Comparison of ENCODE assay signal across 15 cellular contexts in the genomic region with DNA sequence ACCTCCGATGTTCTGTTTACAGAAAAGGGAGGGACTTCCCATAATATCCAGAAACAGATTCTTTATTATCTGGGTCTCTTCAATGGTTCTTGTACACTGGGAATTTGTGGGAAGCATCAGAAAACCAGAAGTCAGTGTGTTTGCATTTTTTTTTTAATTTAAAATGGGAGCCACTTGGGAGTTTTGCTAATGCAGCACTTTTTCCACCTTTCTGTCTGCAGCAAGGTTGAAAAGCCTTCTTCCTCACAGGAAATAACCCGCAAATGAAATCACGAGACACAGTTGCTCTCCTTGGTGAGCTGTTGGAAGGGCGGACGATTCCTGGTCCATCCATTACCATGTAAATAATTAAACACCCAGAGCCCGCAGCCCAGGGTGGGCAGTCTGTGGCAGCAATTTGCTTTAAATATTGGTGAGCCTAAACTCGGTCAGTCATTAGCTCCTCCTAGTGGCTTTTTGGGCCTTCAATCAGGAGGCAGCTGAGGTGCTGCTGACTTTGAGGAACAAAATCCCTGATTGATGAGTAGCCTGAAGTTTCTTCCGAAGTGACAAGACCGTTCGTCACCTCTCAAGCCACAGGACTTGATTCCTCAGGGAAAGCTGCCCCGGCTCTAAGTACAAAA.
DNase-seq lines count a peak whose midpoint lies in the region; ATAC-seq, FAIRE-seq and TF ChIP-seq lines count a peak whose summit lies in the region.
"Had no signal": no experiment of that assay in that cellular context is flagged by ENCODE, and none has a peak within 500 bp of the region (broad histone marks: within the 10 kb centered on the region; RNA-seq: fewer than 3 reads in every experiment).

No MANE protein-coding gene starts in this region.

- no peak overlapping the region for H3K4me2 ChIP-seq in endothelial cell of umbilical vein (ENCODE audit: insufficient read depth, low read length)

- no peaks in the 10 kb centered on the region for H3K9me3 ChIP-seq in endothelial cell of umbilical vein (replicated peaks; ENCODE audit: control insufficient read depth, insufficient read depth, low read length)
- H3K9me3 ChIP-seq in tibial artery = no peaks in the 10 kb centered on the region
- H3K9me3 ChIP-seq: body of pancreas, right lobe of liver, SJCRH30, thoracic aorta had no signal

- H3K9me1 ChIP-seq in endothelial cell of umbilical vein (replicated peaks; ENCODE audit: control insufficient read depth, extremely low read depth, insufficient read depth, low read length) = no peaks in the 10 kb centered on the region

- no peak overlapping the region for H3K4me3 Mint-ChIP-seq in progenitor cell of endocrine pancreas (ENCODE audit: low read depth)
- H3K4me3 Mint-ChIP-seq: activated T-cell treated with anti-CD3 and anti-CD28 coated beads, Interleukin-2, amount 50 U/mL, for 24 hours had no signal

- H3K27ac ChIP-seq in endothelial cell of umbilical vein (ENCODE audit: insufficient read depth, low read depth, low read length) = no peak overlapping the region
- no peak overlapping the region for H3K27ac ChIP-seq in tibial artery
- H3K27ac ChIP-seq: body of pancreas, right lobe of liver, SJCRH30, thoracic aorta had no signal

- DNase-seq in NB4 (ENCODE audit: low read depth) (no peak), endothelial cell of umbilical vein (ENCODE audit: low read depth, low spot score) (peak; percentile 22), progenitor cell of endocrine pancreas (ENCODE audit: low spot score, unreplicated experiment) (no peak), tibial artery (no peak), LoVo (ENCODE audit: low spot score) (no peak)
- DNase-seq: activated T-cell treated with anti-CD3 and anti-CD28 coated beads, Interleukin-2, amount 50 U/mL, for 24 hours; body of pancreas; DMS79; NCI-H1105; right lobe of liver had no signal

- no peaks in the 10 kb centered on the region for H3K36me3 ChIP-seq in endothelial cell of umbilical vein (ENCODE audit: control insufficient read depth in 2 of 2, extremely low read depth in 1 of 2, insufficient read depth in 2 of 2, low read length in 2 of 2)
- H3K36me3 ChIP-seq in tibial artery = no peaks in the 10 kb centered on the region
- H3K36me3 ChIP-seq: right lobe of liver, SJCRH30, thoracic aorta had no signal

- H3K4me1 Mint-ChIP-seq in progenitor cell of endocrine pancreas (ENCODE audit: low read depth) = peaks cover 15% of the 10 kb centered on the region

- H4K20me1 ChIP-seq in endothelial cell of umbilical vein (replicated peaks; ENCODE audit: control insufficient read depth, extremely low read depth, insufficient read depth, low read length) = no peaks in the 10 kb centered on the region

- peaks cover 14% of the 10 kb centered on the region for H3K27me3 Mint-ChIP-seq in progenitor cell of endocrine pancreas

- H2AFZ ChIP-seq in endothelial cell of umbilical vein (ENCODE audit: low read depth, low read length) = no peak overlapping the region

- CTCF ChIA-PET in endothelial cell of umbilical vein (lab: Charles Lee) = interaction anchor here (1.0 kb wide), 1 partner anchor 10 kb away, joined by 3 read pairs; no protein-coding TSS in a partner anchor

- TF ChIP-seq CTCF in GM12874 (IDR thresholded peaks at IDR 0.05; ENCODE audit: insufficient read depth, low read depth, low read length) (0 out of 2 replicates have a peak, but pooled peaks have one; percentile 15), NB4 (IDR thresholded peaks at IDR 0.05; ENCODE audit: low read depth, low read length) (peak; percentile 1), endothelial cell of umbilical vein (IDR thresholded peaks at IDR 0.05; ENCODE audit: extremely low read depth in 1 of 2, insufficient read depth in 1 of 2, low read depth in 1 of 2, low read length in 2 of 2) (peak; percentile 12 to 42), progenitor cell of endocrine pancreas (IDR thresholded peaks at IDR 0.05; ENCODE audit: unreplicated experiment) (peak; percentile 25), tibial artery (IDR thresholded peaks at IDR 0.05) (no peak)

- no peak for TF ChIP-seq POLR2A in NB4 (IDR thresholded peaks at IDR 0.05; ENCODE audit: extremely low read depth, insufficient read length)
- no peak for TF ChIP-seq POLR2A in endothelial cell of umbilical vein (IDR thresholded peaks at IDR 0.05; ENCODE audit: low read depth, low read length)

- H3K36me3 Mint-ChIP-seq in progenitor cell of endocrine pancreas (ENCODE audit: insufficient read depth) = no peaks in the 10 kb centered on the region

- H3K9me3 Mint-ChIP-seq in progenitor cell of endocrine pancreas (ENCODE audit: low read depth) = no peaks in the 10 kb centered on the region
- H3K9me3 Mint-ChIP-seq: activated T-cell treated with anti-CD3 and anti-CD28 coated beads, Interleukin-2, amount 50 U/mL, for 24 hours had no signal

- dilution Hi-C loops in endothelial cell of umbilical vein (cut with MboI; ENCODE audit: extremely low pct_ligation_motif_present, low sequenced_read_pairs) = no loop called here

- no TSS peak for BruUV-seq in endothelial cell of umbilical vein (replicated peaks; lab: Mats Ljungman, UMichigan)

- H3K4me1 ChIP-seq in endothelial cell of umbilical vein (ENCODE audit: control insufficient read depth, extremely low read depth, insufficient read depth, low read length) (peaks cover 26% of the 10 kb centered on the region), tibial artery (peaks cover 0 to 27% (median 14%) of the 10 kb centered on the region in 4 donors)
- H3K4me1 ChIP-seq: right lobe of liver had no signal

- POLR2A ChIA-PET in endothelial cell of umbilical vein (lab: Charles Lee) = no interaction called here

- H3K79me2 ChIP-seq in endothelial cell of umbilical vein (ENCODE audit: control insufficient read depth, insufficient read depth, low read length) = no peaks in the 10 kb centered on the region

- H3K4me3 ChIP-seq in NB4 (ENCODE audit: low read depth, low read length) (no peak overlapping the region), endothelial cell of umbilical vein (replicated peaks in 1 of 3; ENCODE audit: insufficient read depth in 1 of 3, low read depth in 1 of 3, low read length in 3 of 3) (no peak overlapping the region), tibial artery (no peak overlapping the region)
- H3K4me3 ChIP-seq: body of pancreas, right lobe of liver, SJCRH30, thoracic aorta had no signal

- H3K27ac Mint-ChIP-seq in progenitor cell of endocrine pancreas = no peak overlapping the region
- H3K27ac Mint-ChIP-seq: activated T-cell treated with anti-CD3 and anti-CD28 coated beads, Interleukin-2, amount 50 U/mL, for 24 hours had no signal

- H3K27me3 ChIP-seq in endothelial cell of umbilical vein (ENCODE audit: control insufficient read depth in 2 of 2, insufficient read depth in 2 of 2, low read length in 2 of 2) (no peaks in the 10 kb centered on the region), tibial artery (no peaks in the 10 kb centered on the region)
- H3K27me3 ChIP-seq: body of pancreas, right lobe of liver, SJCRH30 had no signal

- intact Hi-C loops in endothelial cell of umbilical vein (cut with micrococcal nuclease) (loop anchor here (1.0 kb wide), 1 partner anchor 413 kb away; no protein-coding TSS in a partner anchor), tibial artery (cut with DNase I; ENCODE audit: low total_unique reads) (no loop called here)

- ATAC-seq in GM18520 (IDR thresholded peaks at IDR 0.05; ENCODE audit: unreplicated experiment) (no peak), GM18873 (IDR thresholded peaks at IDR 0.05; ENCODE audit: low FRiP score, unreplicated experiment) (no peak)
- ATAC-seq: body of pancreas had no signal

- H3K9ac ChIP-seq in endothelial cell of umbilical vein (replicated peaks; ENCODE audit: extremely low read depth, insufficient read depth, low read length) = no peak overlapping the region

- peak; percentile 50 for FAIRE-seq in endothelial cell of umbilical vein (lab: Jason Lieb, UNC)

TF ChIP-seq in endothelial cell of umbilical vein, 7 proteins besides CTCF, POLR2A, EP300 and RAD21:
- TF ChIP-seq, protein P1, sequence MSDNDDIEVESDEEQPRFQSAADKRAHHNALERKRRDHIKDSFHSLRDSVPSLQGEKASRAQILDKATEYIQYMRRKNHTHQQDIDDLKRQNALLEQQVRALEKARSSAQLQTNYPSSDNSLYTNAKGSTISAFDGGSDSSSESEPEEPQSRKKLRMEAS (IDR thresholded peaks at IDR 0.05; ENCODE audit: insufficient read depth, insufficient read length) = no peak
- TF ChIP-seq POLR2AphosphoS5 (IDR thresholded peaks at IDR 0.05; ENCODE audit: insufficient read depth, low read depth, low read length) (no peak), FOS (IDR thresholded peaks at IDR 0.05; ENCODE audit: borderline replicate concordance, insufficient read depth, low read length) (no peak), EZH2 (IDR thresholded peaks at IDR 0.05; ENCODE audit: borderline replicate concordance, low read depth, low read length, severe bottlenecking) (no peak), GATA2 (IDR thresholded peaks at IDR 0.05; ENCODE audit: insufficient read depth, insufficient read length, low read depth, low read length) (no peak), MYC (IDR thresholded peaks at IDR 0.05; ENCODE audit: low read depth, low read length) (no peak), JUN (IDR thresholded peaks at IDR 0.05; ENCODE audit: borderline replicate concordance, insufficient read depth, insufficient read length, low read depth) (no peak)
TF ChIP-seq in endothelial cell of umbilical vein: peak in this region for 0.

Comparison
In these comparisons a context has a peak if more than half of its experiments do, and no peak if none do; other contexts are left out.
1. CTCF ChIP-seq: peak in GM12874 (single experiment), NB4 (single experiment), endothelial cell of umbilical vein (2 of 2) and progenitor cell of endocrine pancreas (single experiment); none in tibial artery (0 of 2).